In genomic region chr12:1661553-1662335, GRCh38 we compare ENCODE assay signal across 8 cellular contexts. TPM values are rescaled to one million over a fixed set of nuclear protein-coding genes. Genes with fewer than 3 reads are reported as not detected.
DNase-seq lines count a peak whose midpoint lies in the region; ATAC-seq and TF ChIP-seq lines count a peak whose summit lies in the region.

No MANE protein-coding gene starts in this region.

- ATAC-seq in GM18505 (IDR thresholded peaks at IDR 0.05; ENCODE audit: unreplicated experiment) = peak; percentile 58
- peak; percentile 74 for ATAC-seq in HG03280 (IDR thresholded peaks at IDR 0.05; ENCODE audit: unreplicated experiment)
- ATAC-seq in activated CD4-positive, alpha-beta T cell treated with anti-CD3 and anti-CD28 coated beads for 36 hours = peak; percentile 94
- ATAC-seq in left colon = peak; percentile 80
- no peak for ATAC-seq in GM21390 (IDR thresholded peaks at IDR 0.05; ENCODE audit: unreplicated experiment)

- POLR2A ChIA-PET in activated CD4-positive, alpha-beta T cell treated with anti-CD3 and anti-CD28 coated beads for 36 hours (lab: Charles Lee) = interaction anchor here (0.6 to 0.8 kb wide), 3 partner anchors 8 to 129 kb away, joined by 3 to 4 read pairs (median 4); partner anchors contain the start of gene ADIPOR2

- H3K27ac Mint-ChIP-seq in activated CD4-positive, alpha-beta T cell treated with anti-CD3 and anti-CD28 coated beads for 36 hours = peak overlapping the region; percentile 76

- H3K4me3 Mint-ChIP-seq in activated CD4-positive, alpha-beta T cell treated with anti-CD3 and anti-CD28 coated beads for 36 hours = peak overlapping the region; percentile 73

- H3K4me3 ChIP-seq in choroid plexus epithelial cell (ENCODE audit: low read depth, low read length) = peak overlapping the region; percentile 64

- H3K4me1 Mint-ChIP-seq in activated CD4-positive, alpha-beta T cell treated with anti-CD3 and anti-CD28 coated beads for 36 hours = peaks cover 36% of the 10 kb centered on the region

- no peaks in the 10 kb centered on the region for H3K27me3 Mint-ChIP-seq in activated CD4-positive, alpha-beta T cell treated with anti-CD3 and anti-CD28 coated beads for 36 hours

- TF ChIP-seq CTCF in choroid plexus epithelial cell (conservative IDR thresholded peaks at IDR 0.05; ENCODE audit: low read depth, low read length) = no peak

- no peak for TF ChIP-seq POLR2A in GM18505 (IDR thresholded peaks at IDR 0.05; ENCODE audit: borderline replicate concordance, extremely low read depth, insufficient read depth, insufficient read length)

- no peaks in the 10 kb centered on the region for H3K36me3 Mint-ChIP-seq in activated CD4-positive, alpha-beta T cell treated with anti-CD3 and anti-CD28 coated beads for 36 hours (ENCODE audit: low read depth)

- H3K9me3 Mint-ChIP-seq in activated CD4-positive, alpha-beta T cell treated with anti-CD3 and anti-CD28 coated beads for 36 hours (ENCODE audit: low read depth) = no peaks in the 10 kb centered on the region

- CTCF ChIA-PET in activated CD4-positive, alpha-beta T cell treated with anti-CD3 and anti-CD28 coated beads for 36 hours (lab: Charles Lee) = interaction anchor here (0.5 to 5.8 kb wide), 6 partner anchors 9 to 213 kb away, joined by 3 to 47 read pairs (median 3); no protein-coding TSS in a partner anchor

- intact Hi-C loops in activated CD4-positive, alpha-beta T cell treated with anti-CD3 and anti-CD28 coated beads for 36 hours (cut with DNase I, micrococcal nuclease) = loop anchor here in 1 of 2 experiments (1.0 to 2.0 kb wide), 3 partner anchors 29 to 279 kb away; no protein-coding TSS in a partner anchor
- intact Hi-C loops in left colon (cut with DNase I, micrococcal nuclease) = no loop called here

- DNase-seq in NCI-H446 (lab: John Stamatoyannopoulos, UW) (peak; percentile 73 to 92), choroid plexus epithelial cell (ENCODE audit: low read depth) (peak; percentile 75), left colon (peak; percentile 94 to 97)
- peak; percentile 93 for DNase-seq in activated CD4-positive, alpha-beta T cell treated with anti-CD3 and anti-CD28 coated beads for 36 hours
- peak; percentile 44 to 55 for DNase-seq in stimulated activated CD4-positive, alpha-beta T cell treated with anti-CD3 and anti-CD28 coated beads, Interleukin-1b, Interleukin-23, amount 100 ng/mL, for 1 hour (ENCODE audit: low read depth in 2 of 2)

RNA-seq across cellular contexts. Expression of gene ADIPOR2, which starts 29.1 kb away (rescaled TPM):
- 10 to 100 TPM; 51.7 to 52.6 TPM for total RNA-seq in activated CD4-positive, alpha-beta T cell treated with anti-CD3 and anti-CD28 coated beads for 36 hours
- total RNA-seq in left colon = 100 to 1,000 TPM; 100 to 111 TPM

RNA-seq across cellular contexts. Expression of gene WNT5B, which starts 32.7 kb away (rescaled TPM):
- not detected for total RNA-seq in activated CD4-positive, alpha-beta T cell treated with anti-CD3 and anti-CD28 coated beads for 36 hours
- 1 to 10 TPM; 4.5 to 9.4 TPM for total RNA-seq in left colon

Comparison
In these comparisons a context has a peak if more than half of its experiments do, and no peak if none do; other contexts are left out.
1. RNA of gene WNT5B, which starts 32.7 kb away (total RNA-seq): 4.5 to 9.4 TPM in left colon; not detected in activated CD4-positive, alpha-beta T cell treated with anti-CD3 and anti-CD28 coated beads for 36 hours; every median in the first group is over 4 times any median in the second.
2. Peak in every context shown above with its lines, with median percentiles within 50 percentile points of each other: DNase-seq.